ENCODE assay signal across 1 cellular context in the genomic region with DNA sequence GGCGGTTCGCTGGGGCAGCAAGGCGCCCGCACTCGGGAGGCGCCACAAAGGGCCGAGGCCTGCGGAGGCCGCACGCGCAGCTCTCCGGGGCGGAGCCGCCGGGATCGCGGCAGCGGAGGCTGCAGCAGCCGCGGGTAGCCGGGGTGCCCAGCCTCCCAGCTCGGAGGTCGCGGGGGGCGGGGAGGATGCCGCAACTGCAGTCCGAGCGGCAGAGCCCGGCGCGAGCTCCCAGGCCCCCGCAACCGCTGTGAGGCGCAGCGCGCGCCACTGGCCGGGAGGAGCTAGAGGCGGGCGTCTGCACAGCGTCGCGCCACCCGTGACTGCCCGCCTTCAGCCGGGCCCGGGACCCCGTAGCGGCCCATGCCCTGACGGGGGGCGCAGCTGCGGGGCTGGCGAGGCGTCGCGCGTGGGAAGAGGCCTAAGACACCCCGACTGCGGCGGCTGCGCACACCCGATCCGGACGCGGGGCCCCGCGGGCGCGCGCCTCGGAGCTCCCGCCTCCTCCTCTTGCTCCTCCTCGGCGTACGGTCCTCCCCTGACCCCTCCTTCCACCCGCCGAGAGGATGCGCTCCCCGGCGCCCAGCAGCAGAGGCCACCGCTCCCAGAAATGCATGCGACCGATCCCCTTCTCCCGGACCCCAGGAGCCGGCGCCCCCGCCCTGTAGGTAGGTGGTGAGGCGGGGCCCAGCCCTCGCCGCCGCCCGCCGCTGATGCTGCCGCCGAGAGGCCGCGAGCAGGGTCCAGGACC.
TF ChIP-seq lines count a peak whose summit lies in the region.

A gene with protein sequence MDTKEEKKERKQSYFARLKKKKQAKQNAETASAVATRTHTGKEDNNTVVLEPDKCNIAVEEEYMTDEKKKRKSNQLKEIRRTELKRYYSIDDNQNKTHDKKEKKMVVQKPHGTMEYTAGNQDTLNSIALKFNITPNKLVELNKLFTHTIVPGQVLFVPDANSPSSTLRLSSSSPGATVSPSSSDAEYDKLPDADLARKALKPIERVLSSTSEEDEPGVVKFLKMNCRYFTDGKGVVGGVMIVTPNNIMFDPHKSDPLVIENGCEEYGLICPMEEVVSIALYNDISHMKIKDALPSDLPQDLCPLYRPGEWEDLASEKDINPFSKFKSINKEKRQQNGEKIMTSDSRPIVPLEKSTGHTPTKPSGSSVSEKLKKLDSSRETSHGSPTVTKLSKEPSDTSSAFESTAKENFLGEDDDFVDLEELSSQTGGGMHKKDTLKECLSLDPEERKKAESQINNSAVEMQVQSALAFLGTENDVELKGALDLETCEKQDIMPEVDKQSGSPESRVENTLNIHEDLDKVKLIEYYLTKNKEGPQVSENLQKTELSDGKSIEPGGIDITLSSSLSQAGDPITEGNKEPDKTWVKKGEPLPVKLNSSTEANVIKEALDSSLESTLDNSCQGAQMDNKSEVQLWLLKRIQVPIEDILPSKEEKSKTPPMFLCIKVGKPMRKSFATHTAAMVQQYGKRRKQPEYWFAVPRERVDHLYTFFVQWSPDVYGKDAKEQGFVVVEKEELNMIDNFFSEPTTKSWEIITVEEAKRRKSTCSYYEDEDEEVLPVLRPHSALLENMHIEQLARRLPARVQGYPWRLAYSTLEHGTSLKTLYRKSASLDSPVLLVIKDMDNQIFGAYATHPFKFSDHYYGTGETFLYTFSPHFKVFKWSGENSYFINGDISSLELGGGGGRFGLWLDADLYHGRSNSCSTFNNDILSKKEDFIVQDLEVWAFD (plus strand): TSS at position 558 of the 748 bp plus-strand sequence. CDS start 24,395 bp downstream, outside the sequence.

TF ChIP-seq in HepG2, 621 proteins besides CTCF, POLR2A, EP300 and RAD21 (continues in another document):
- TF ChIP-seq ZNF883 (CRISPR knock-in tag; IDR thresholded peaks at IDR 0.05; ENCODE audit: not compliant biosample characterization) = no peak
- TF ChIP-seq, protein P1, sequence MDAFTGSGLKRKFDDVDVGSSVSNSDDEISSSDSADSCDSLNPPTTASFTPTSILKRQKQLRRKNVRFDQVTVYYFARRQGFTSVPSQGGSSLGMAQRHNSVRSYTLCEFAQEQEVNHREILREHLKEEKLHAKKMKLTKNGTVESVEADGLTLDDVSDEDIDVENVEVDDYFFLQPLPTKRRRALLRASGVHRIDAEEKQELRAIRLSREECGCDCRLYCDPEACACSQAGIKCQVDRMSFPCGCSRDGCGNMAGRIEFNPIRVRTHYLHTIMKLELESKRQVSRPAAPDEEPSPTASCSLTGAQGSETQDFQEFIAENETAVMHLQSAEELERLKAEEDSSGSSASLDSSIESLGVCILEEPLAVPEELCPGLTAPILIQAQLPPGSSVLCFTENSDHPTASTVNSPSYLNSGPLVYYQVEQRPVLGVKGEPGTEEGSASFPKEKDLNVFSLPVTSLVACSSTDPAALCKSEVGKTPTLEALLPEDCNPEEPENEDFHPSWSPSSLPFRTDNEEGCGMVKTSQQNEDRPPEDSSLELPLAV (CRISPR knock-in tag; conservative IDR thresholded peaks at IDR 0.05; ENCODE audit: low read depth) = no peak; the same call in 1 of the 2 replicates
- no peak for TF ChIP-seq REL (CRISPR knock-in tag; conservative IDR thresholded peaks at IDR 0.05)
- TF ChIP-seq ZFX (CRISPR knock-in tag; IDR thresholded peaks at IDR 0.05; ENCODE audit: low read depth) = peak; percentile 98
- peak; percentile 54; the same call in 1 of the 2 replicates for TF ChIP-seq MED1 (CRISPR knock-in tag; IDR thresholded peaks at IDR 0.05)
- TF ChIP-seq AGO1 (IDR thresholded peaks at IDR 0.05; ENCODE audit: low read depth, low read length, poor library complexity, severe bottlenecking) = peak; percentile 30
- no peak for TF ChIP-seq SRSF4 (IDR thresholded peaks at IDR 0.05; ENCODE audit: low read depth, low read length, poor library complexity, severe bottlenecking)
- TF ChIP-seq HMG20A (CRISPR knock-in tag; IDR thresholded peaks at IDR 0.05; ENCODE audit: borderline replicate concordance) = no peak
- TF ChIP-seq SIX4 (CRISPR knock-in tag; IDR thresholded peaks at IDR 0.05) = peak; percentile 6; the same call in 1 of the 2 replicates
- TF ChIP-seq, protein P2, sequence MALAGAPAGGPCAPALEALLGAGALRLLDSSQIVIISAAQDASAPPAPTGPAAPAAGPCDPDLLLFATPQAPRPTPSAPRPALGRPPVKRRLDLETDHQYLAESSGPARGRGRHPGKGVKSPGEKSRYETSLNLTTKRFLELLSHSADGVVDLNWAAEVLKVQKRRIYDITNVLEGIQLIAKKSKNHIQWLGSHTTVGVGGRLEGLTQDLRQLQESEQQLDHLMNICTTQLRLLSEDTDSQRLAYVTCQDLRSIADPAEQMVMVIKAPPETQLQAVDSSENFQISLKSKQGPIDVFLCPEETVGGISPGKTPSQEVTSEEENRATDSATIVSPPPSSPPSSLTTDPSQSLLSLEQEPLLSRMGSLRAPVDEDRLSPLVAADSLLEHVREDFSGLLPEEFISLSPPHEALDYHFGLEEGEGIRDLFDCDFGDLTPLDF (CRISPR knock-in tag; IDR thresholded peaks at IDR 0.05) = peak; percentile 57
- TF ChIP-seq SP140L (CRISPR knock-in tag; IDR thresholded peaks at IDR 0.05; ENCODE audit: borderline replicate concordance) = no peak
- 0 out of 2 replicates have a peak, but pooled peaks have one; percentile 38 for TF ChIP-seq HNRNPL (IDR thresholded peaks at IDR 0.05; ENCODE audit: low read depth, low read length)
- TF ChIP-seq ZNF790 (CRISPR knock-in tag; IDR thresholded peaks at IDR 0.05; ENCODE audit: borderline replicate concordance) = peak; percentile 99
- TF ChIP-seq HMG20B (CRISPR knock-in tag; conservative IDR thresholded peaks at IDR 0.05) = no peak
- peak; percentile 48 for TF ChIP-seq SKI (IDR thresholded peaks at IDR 0.05; ENCODE audit: partially characterized antibody)
- TF ChIP-seq SOX13 (IDR thresholded peaks at IDR 0.05) = no peak
- peak in 1 of 2 experiments; percentile 23; a peak in 1 of 4 replicates for TF ChIP-seq SOX13 (CRISPR knock-in tag; conservative IDR thresholded peaks at IDR 0.05 in 1 of 2, IDR thresholded peaks at IDR 0.05 in 1 of 2)
- peak; percentile 95 for TF ChIP-seq ZNF567 (CRISPR knock-in tag; IDR thresholded peaks at IDR 0.05; ENCODE audit: borderline replicate concordance)
- peak; percentile 23; the same call in 1 of the 2 replicates for TF ChIP-seq ZSCAN25 (CRISPR knock-in tag; IDR thresholded peaks at IDR 0.05)
- TF ChIP-seq, protein P3, sequence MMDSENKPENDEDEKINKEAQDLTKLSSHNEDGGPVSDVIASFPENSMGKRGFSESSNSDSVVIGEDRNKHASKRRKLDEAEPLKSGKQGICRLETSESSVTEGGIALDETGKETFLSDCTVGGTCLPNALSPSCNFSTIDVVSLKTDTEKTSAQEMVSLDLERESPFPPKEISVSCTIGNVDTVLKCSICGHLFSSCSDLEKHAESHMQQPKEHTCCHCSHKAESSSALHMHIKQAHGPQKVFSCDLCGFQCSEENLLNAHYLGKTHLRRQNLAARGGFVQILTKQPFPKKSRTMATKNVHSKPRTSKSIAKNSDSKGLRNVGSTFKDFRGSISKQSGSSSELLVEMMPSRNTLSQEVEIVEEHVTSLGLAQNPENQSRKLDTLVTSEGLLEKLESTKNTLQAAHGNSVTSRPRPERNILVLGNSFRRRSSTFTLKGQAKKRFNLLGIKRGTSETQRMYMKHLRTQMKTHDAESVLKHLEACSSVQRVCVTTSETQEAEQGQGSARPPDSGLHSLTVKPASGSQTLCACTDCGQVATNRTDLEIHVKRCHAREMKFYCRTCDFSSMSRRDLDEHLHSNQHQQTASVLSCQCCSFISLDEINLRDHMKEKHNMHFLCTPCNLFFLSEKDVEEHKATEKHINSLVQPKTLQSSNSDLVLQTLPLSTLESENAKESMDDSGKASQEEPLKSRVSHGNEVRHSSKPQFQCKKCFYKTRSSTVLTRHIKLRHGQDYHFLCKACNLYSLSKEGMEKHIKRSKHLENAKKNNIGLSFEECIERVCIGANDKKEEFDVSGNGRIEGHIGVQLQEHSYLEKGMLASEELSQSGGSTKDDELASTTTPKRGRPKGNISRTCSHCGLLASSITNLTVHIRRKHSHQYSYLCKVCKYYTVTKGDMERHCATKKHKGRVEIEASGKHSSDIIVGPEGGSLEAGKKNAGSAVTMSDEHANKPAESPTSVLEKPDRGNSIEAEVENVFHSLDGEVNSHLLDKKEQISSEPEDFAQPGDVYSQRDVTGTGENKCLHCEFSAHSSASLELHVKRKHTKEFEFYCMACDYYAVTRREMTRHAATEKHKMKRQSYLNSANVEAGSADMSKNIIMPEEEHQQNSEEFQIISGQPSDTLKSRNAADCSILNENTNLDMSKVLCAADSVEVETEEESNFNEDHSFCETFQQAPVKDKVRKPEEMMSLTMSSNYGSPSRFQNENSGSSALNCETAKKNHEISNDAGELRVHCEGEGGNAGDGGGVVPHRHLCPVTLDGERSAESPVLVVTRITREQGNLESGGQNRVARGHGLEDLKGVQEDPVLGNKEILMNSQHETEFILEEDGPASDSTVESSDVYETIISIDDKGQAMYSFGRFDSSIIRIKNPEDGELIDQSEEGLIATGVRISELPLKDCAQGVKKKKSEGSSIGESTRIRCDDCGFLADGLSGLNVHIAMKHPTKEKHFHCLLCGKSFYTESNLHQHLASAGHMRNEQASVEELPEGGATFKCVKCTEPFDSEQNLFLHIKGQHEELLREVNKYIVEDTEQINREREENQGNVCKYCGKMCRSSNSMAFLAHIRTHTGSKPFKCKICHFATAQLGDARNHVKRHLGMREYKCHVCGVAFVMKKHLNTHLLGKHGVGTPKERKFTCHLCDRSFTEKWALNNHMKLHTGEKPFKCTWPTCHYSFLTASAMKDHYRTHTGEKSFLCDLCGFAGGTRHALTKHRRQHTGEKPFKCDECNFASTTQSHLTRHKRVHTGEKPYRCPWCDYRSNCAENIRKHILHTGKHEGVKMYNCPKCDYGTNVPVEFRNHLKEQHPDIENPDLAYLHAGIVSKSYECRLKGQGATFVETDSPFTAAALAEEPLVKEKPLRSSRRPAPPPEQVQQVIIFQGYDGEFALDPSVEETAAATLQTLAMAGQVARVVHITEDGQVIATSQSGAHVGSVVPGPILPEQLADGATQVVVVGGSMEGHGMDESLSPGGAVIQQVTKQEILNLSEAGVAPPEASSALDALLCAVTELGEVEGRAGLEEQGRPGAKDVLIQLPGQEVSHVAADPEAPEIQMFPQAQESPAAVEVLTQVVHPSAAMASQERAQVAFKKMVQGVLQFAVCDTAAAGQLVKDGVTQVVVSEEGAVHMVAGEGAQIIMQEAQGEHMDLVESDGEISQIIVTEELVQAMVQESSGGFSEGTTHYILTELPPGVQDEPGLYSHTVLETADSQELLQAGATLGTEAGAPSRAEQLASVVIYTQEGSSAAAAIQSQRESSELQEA (CRISPR knock-in tag; IDR thresholded peaks at IDR 0.05; ENCODE audit: not compliant biosample characterization) = peak; percentile 10
- TF ChIP-seq SIX1 (CRISPR knock-in tag; IDR thresholded peaks at IDR 0.05; ENCODE audit: borderline replicate concordance) = no peak
- TF ChIP-seq, protein P4, sequence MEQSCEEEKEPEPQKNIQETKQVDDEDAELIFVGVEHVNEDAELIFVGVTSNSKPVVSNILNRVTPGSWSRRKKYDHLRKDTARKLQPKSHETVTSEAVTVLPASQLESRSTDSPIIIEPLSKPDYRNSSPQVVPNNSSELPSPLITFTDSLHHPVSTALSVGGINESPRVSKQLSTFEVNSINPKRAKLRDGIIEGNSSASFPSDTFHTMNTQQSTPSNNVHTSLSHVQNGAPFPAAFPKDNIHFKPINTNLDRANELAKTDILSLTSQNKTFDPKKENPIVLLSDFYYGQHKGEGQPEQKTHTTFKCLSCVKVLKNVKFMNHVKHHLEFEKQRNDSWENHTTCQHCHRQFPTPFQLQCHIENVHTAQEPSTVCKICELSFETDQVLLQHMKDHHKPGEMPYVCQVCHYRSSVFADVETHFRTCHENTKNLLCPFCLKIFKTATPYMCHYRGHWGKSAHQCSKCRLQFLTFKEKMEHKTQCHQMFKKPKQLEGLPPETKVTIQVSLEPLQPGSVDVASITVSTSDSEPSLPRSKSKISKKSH (CRISPR knock-in tag; IDR thresholded peaks at IDR 0.05; ENCODE audit: borderline replicate concordance) = no peak
- 0 out of 2 replicates have a peak, but pooled peaks have one; percentile 42 for TF ChIP-seq FLYWCH1 (CRISPR knock-in tag; IDR thresholded peaks at IDR 0.05)
- no peak for TF ChIP-seq MEF2D (CRISPR knock-in tag; IDR thresholded peaks at IDR 0.05)
- TF ChIP-seq TEAD3 (CRISPR knock-in tag; optimal IDR thresholded peaks at IDR 0.05; ENCODE audit: borderline replicate concordance) = no peak
- TF ChIP-seq TSC22D2 (CRISPR knock-in tag; IDR thresholded peaks at IDR 0.05; ENCODE audit: borderline replicate concordance) = no peak; the same call in 1 of the 2 replicates
- TF ChIP-seq ZNF235 (CRISPR knock-in tag; IDR thresholded peaks at IDR 0.05; ENCODE audit: borderline replicate concordance) = peak; percentile 84; the same call in 1 of the 2 replicates
- TF ChIP-seq ZNF510 (CRISPR knock-in tag; IDR thresholded peaks at IDR 0.05; ENCODE audit: low read depth) = 0 out of 2 replicates have a peak, but pooled peaks have one; percentile 15
- no peak for TF ChIP-seq ZNF629 (CRISPR knock-in tag; conservative IDR thresholded peaks at IDR 0.05)
- TF ChIP-seq TCF7L2 (IDR thresholded peaks at IDR 0.05; ENCODE audit: low read depth, low read length) = no peak
- TF ChIP-seq ZKSCAN1 (IDR thresholded peaks at IDR 0.05; ENCODE audit: low read length) = no peak
- peak; percentile 13; the same call in 1 of the 2 replicates for TF ChIP-seq ISL2 (CRISPR knock-in tag; IDR thresholded peaks at IDR 0.05)
- no peak for TF ChIP-seq ARID2 (CRISPR knock-in tag; IDR thresholded peaks at IDR 0.05; ENCODE audit: borderline replicate concordance)
- TF ChIP-seq, protein P5, sequence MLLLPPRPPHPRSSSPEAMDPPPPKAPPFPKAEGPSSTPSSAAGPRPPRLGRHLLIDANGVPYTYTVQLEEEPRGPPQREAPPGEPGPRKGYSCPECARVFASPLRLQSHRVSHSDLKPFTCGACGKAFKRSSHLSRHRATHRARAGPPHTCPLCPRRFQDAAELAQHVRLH (CRISPR knock-in tag; IDR thresholded peaks at IDR 0.05; ENCODE audit: borderline replicate concordance, low read depth) = no peak; the same call in none of the 2 replicates
- peak; percentile 72 for TF ChIP-seq IKZF4 (CRISPR knock-in tag; IDR thresholded peaks at IDR 0.05; ENCODE audit: borderline replicate concordance, low read depth, not compliant biosample characterization)
